Comparison of ENCODE assay signal across 18 cellular contexts in genomic region chr9:123925820-123926219, GRCh38. TPM values are rescaled to one million over a fixed set of nuclear protein-coding genes. Genes with fewer than 3 reads are reported as not detected.
DNase-seq lines count a peak whose midpoint lies in the region; ATAC-seq and TF ChIP-seq lines count a peak whose summit lies in the region.
"Had no signal": no experiment of that assay in that cellular context is flagged by ENCODE, and none has a peak within 500 bp of the region (broad histone marks: within the 10 kb centered on the region; RNA-seq: fewer than 3 reads in every experiment).

No MANE protein-coding gene starts in this region.

- POLR2A ChIA-PET in IMR-90 (lab: Charles Lee; ENCODE audit: unreplicated experiment) (no interaction called here), OCI-LY7 (lab: Charles Lee) (interaction anchor here (0.5 kb wide), 1 partner anchor 63 kb away, joined by 3 read pairs; no protein-coding TSS in a partner anchor)

- no peak overlapping the region for H2AK5ac ChIP-seq in IMR-90 (ENCODE audit: low read depth, low read length)

- peak overlapping the region; percentile 43 for H2BK5ac ChIP-seq in IMR-90 (ENCODE audit: low read depth, low read length, poor library complexity, severe bottlenecking)

- H3K79me2 ChIP-seq in OCI-LY7 (ENCODE audit: insufficient read depth, low read depth, low read length): peaks cover 53% of the 10 kb centered on the region

- no peak overlapping the region for H4K91ac ChIP-seq in IMR-90 (ENCODE audit: insufficient read depth, low read depth, low read length)

- H3K4me1 ChIP-seq in IMR-90 (ENCODE audit: control insufficient read depth, insufficient read depth, low read length) (peaks cover 9% of the 10 kb centered on the region), RWPE2 (ENCODE audit: insufficient read depth, poor library complexity, severe bottlenecking) (peaks cover 29% of the 10 kb centered on the region), Peyer's patch (peaks cover 6 to 45% (median 12%) of the 10 kb centered on the region in 4 donors), OCI-LY7 (ENCODE audit: insufficient read depth, low read length, poor library complexity, severe bottlenecking) (peaks cover 38% of the 10 kb centered on the region)

- no peak overlapping the region for H3K9ac ChIP-seq in IMR-90 (ENCODE audit: low read depth, low read length)

- no peak overlapping the region for H3K23ac ChIP-seq in IMR-90 (ENCODE audit: low read depth, low read length)

- H3K27me3 ChIP-seq in IMR-90 (ENCODE audit: control insufficient read depth, insufficient read depth, low read length) (no peaks in the 10 kb centered on the region), RWPE2 (ENCODE audit: insufficient read depth, poor library complexity, severe bottlenecking) (no peaks in the 10 kb centered on the region), Peyer's patch (no peaks in the 10 kb centered on the region)
- H3K27me3 ChIP-seq: vagina had no signal

- H3K4me2 ChIP-seq in IMR-90 (ENCODE audit: low read depth, low read length) (no peak overlapping the region), OCI-LY7 (ENCODE audit: low read length) (no peak overlapping the region)

- TF ChIP-seq POLR2A in IMR-90 (IDR thresholded peaks at IDR 0.05; ENCODE audit: low read depth, low read length): no peak
- no peak for TF ChIP-seq POLR2A in Peyer's patch (IDR thresholded peaks at IDR 0.05)

- H3K27ac ChIP-seq in IMR-90 (ENCODE audit: insufficient read depth, low read length) (no peak overlapping the region), RWPE2 (ENCODE audit: poor library complexity, severe bottlenecking) (peak overlapping the region; percentile 27), Peyer's patch (peak overlapping the region in 1 of 4 donors; percentile 41), OCI-LY7 (ENCODE audit: low read depth, low read length, poor library complexity, severe bottlenecking) (no peak overlapping the region)
- H3K27ac ChIP-seq: vagina had no signal

- H3K4me3 ChIP-seq in IMR-90 (ENCODE audit: insufficient read depth, low read depth, low read length) (no peak overlapping the region), RWPE2 (ENCODE audit: severe bottlenecking) (no peak overlapping the region), foreskin fibroblast (ENCODE audit: low read depth in 1 of 2, low read length in 2 of 2) (no peak overlapping the region), Peyer's patch (no peak overlapping the region), OCI-LY7 (ENCODE audit: low read depth, low read length, poor library complexity, severe bottlenecking) (no peak overlapping the region)
- H3K4me3 ChIP-seq: vagina had no signal

- no peak for ATAC-seq in IMR-90 (ENCODE audit: low read depth)
- no peak for ATAC-seq in RWPE2 (ENCODE audit: low read depth)
- no peak for ATAC-seq in HG03571 (IDR thresholded peaks at IDR 0.05; ENCODE audit: unreplicated experiment)
- ATAC-seq: HCT116 had no signal

- peaks cover 22% of the 10 kb centered on the region for H3K9me1 ChIP-seq in IMR-90 (ENCODE audit: insufficient read depth, low read length)

- intact Hi-C loops in IMR-90 (cut with micrococcal nuclease): loop anchor here (5.0 to 10.0 kb wide), 2 partner anchors 249 to 381 kb away; no protein-coding TSS in a partner anchor
- intact Hi-C loops in OCI-LY7 (cut with micrococcal nuclease; ENCODE audit: unreplicated experiment): no loop called here

- 0% methylated on average over 1 of the region's 2 CpGs; no CpG with 5 or more reads in 1 of the 2 experiments for WGBS in IMR-90 (ENCODE audit: extremely low coverage in 2 of 2, insufficient read length in 1 of 2), 2 experiments

- no peak overlapping the region for H2BK120ac ChIP-seq in IMR-90 (ENCODE audit: low read depth, low read length)

- H3K4ac ChIP-seq in IMR-90 (ENCODE audit: low read depth, low read length): no peak overlapping the region

- TF ChIP-seq RAD21 in IMR-90 (IDR thresholded peaks at IDR 0.05; ENCODE audit: low read length): no peak

- CTCF ChIA-PET in IMR-90 (lab: Yijun Ruan, JAX): no interaction called here
- CTCF ChIA-PET in OCI-LY7 (lab: Charles Lee; ENCODE audit: unreplicated experiment): no interaction called here

- in situ Hi-C loops in IMR-90 (cut with MboI; ENCODE audit: low sequenced_read_pairs): no loop called here

- no peak overlapping the region for H2BK15ac ChIP-seq in IMR-90 (ENCODE audit: low read depth, low read length)

- no peak overlapping the region for H2AK9ac ChIP-seq in IMR-90 (replicated peaks; ENCODE audit: low read depth, low read length, poor library complexity)

- no peak overlapping the region for H4K5ac ChIP-seq in IMR-90 (ENCODE audit: low read depth, low read length)

- H4K8ac ChIP-seq in IMR-90 (ENCODE audit: low read depth in 2 of 2, low read length in 2 of 2): no peak overlapping the region

- dilution Hi-C loops in IMR-90 (cut with HindIII; ENCODE audit: low sequenced_read_pairs, unreplicated experiment): no loop called here

- H3K79me1 ChIP-seq in IMR-90 (ENCODE audit: low read depth in 1 of 2, low read length in 2 of 2): peaks cover 34 to 53% of the 10 kb centered on the region in 2 experiments

- BruUV-seq in IMR-90 (replicated peaks; lab: Mats Ljungman, UMichigan) (no TSS peak), OCI-LY7 (replicated peaks; lab: Mats Ljungman, UMichigan) (no TSS peak)

- H3K9me3 ChIP-seq in IMR-90 (ENCODE audit: control insufficient read depth, insufficient read depth, low read length) (no peaks in the 10 kb centered on the region), RWPE2 (ENCODE audit: severe bottlenecking) (no peaks in the 10 kb centered on the region), Peyer's patch (no peaks in the 10 kb centered on the region), OCI-LY7 (ENCODE audit: low read length) (peaks cover 7% of the 10 kb centered on the region; the same call in 1 of the 2 replicates)
- H3K9me3 ChIP-seq: vagina had no signal

- H3K9me2 ChIP-seq in OCI-LY7 (ENCODE audit: insufficient read depth, low read length): no peaks in the 10 kb centered on the region

- H2AFZ ChIP-seq in IMR-90 (replicated peaks; ENCODE audit: low read length, poor library complexity): no peak overlapping the region
- H2AFZ ChIP-seq in OCI-LY7 (ENCODE audit: low read length): no peak overlapping the region

- DNase-seq in AML-193 (lab: John Stamatoyannopoulos, UW): peak; percentile 65 to 74
- peak; percentile 39 for DNase-seq in IMR-90
- DNase-seq in RWPE2 (ENCODE audit: low spot score): no peak
- DNase-seq in foreskin fibroblast: peak; percentile 52 to 70
- no peak for DNase-seq in GM10266 (ENCODE audit: extremely low spot score)
- DNase-seq in Peyer's patch: no peak
- DNase-seq in OCI-LY7 (ENCODE audit: low spot score): no peak
- DNase-seq: activated CD4-positive, alpha-beta T cell treated with anti-CD3 and anti-CD28 coated beads for 4 hours; activated T-cell treated with anti-CD3 and anti-CD28 coated beads, Interleukin-2, amount 50 U/mL, for 1 hour; DMS79; endodermal cell; islet precursor cell; midbrain; NCI-H1105 treated with DMSO at 0.1 percent for 48 hours; stimulated activated naive CD4-positive, alpha-beta T cell treated with Interleukin-2 at 50 U/mL for 16 hours had no signal

- H3K56ac ChIP-seq in IMR-90 (ENCODE audit: extremely low read depth, insufficient read depth, low read length): no peak overlapping the region

- TF ChIP-seq CTCF in IMR-90 (conservative IDR thresholded peaks at IDR 0.05; ENCODE audit: low read depth, low read length): no peak
- no peak for TF ChIP-seq CTCF in RWPE2 (IDR thresholded peaks at IDR 0.05; ENCODE audit: poor library complexity, severe bottlenecking)
- no peak for TF ChIP-seq CTCF in foreskin fibroblast (IDR thresholded peaks at IDR 0.05; ENCODE audit: low read depth, low read length)
- no peak for TF ChIP-seq CTCF in GM10266 (IDR thresholded peaks at IDR 0.05; ENCODE audit: control insufficient read depth, insufficient read depth, low read depth, missing control alignments)
- no peak for TF ChIP-seq CTCF in Peyer's patch (IDR thresholded peaks at IDR 0.05)
- TF ChIP-seq CTCF in OCI-LY7 (conservative IDR thresholded peaks at IDR 0.05; ENCODE audit: low read length): no peak

- H3K18ac ChIP-seq in IMR-90 (ENCODE audit: low read depth, low read length): no peak overlapping the region

- H3K14ac ChIP-seq in IMR-90 (replicated peaks; ENCODE audit: low read depth, low read length): no peak overlapping the region

- H3K36me3 ChIP-seq in IMR-90 (ENCODE audit: control insufficient read depth, insufficient read depth, low read length) (no peaks in the 10 kb centered on the region), RWPE2 (ENCODE audit: low read depth) (no peaks in the 10 kb centered on the region), Peyer's patch (no peaks in the 10 kb centered on the region), OCI-LY7 (ENCODE audit: insufficient read depth, low read length) (peaks cover 5% of the 10 kb centered on the region; the same call in 1 of the 2 replicates)
- H3K36me3 ChIP-seq: vagina had no signal

- H4K20me1 ChIP-seq in IMR-90 (ENCODE audit: insufficient read depth, low read length) (peaks cover 35% of the 10 kb centered on the region; the same call in 1 of the 2 replicates), OCI-LY7 (ENCODE audit: insufficient read depth, low read length) (peaks cover 10% of the 10 kb centered on the region; the same call in 1 of the 2 replicates)

- no peak overlapping the region for H2BK20ac ChIP-seq in IMR-90 (ENCODE audit: low read depth, low read length)

TF ChIP-seq in IMR-90, 13 proteins besides CTCF, POLR2A, EP300 and RAD21:
- peak; percentile 75 for TF ChIP-seq CEBPB (IDR thresholded peaks at IDR 0.05; ENCODE audit: low read depth, low read length)
- TF ChIP-seq RCOR1 (IDR thresholded peaks at IDR 0.05; ENCODE audit: insufficient replicate concordance, low read length): no peak

RNA-seq across cellular contexts. Expression of gene DENND1A, which starts 4.1 kb away (rescaled TPM):
- total RNA-seq in IMR-90 (2012; rRNA removed): 21.4 and 27.6 TPM in 2 replicates
- 21.2 and 21.4 TPM in 2 replicates for polyA plus RNA-seq in IMR-90 (2012; rRNA removed)
- 14.6 and 25.1 TPM in 2 replicates for polyA plus RNA-seq in IMR-90 (2012; cell fraction: cytosol; rRNA removed)
- polyA plus RNA-seq in IMR-90 (2012; cell fraction: nucleus; rRNA removed; ENCODE audit: low replicate concordance): 17.5 and 18.6 TPM in 2 replicates
- total RNA-seq in Peyer's patch: 10 to 100 TPM; 37.1 to 55.3 (median 50.0) TPM
- 14.4 and 17.9 TPM in 2 replicates for total RNA-seq in OCI-LY7 (2014; rRNA removed; shearing (Covaris generic))
- 36.3 and 37.0 TPM in 2 replicates for total RNA-seq in OCI-LY7 (2022)

Comparison
In these comparisons a context has a peak if more than half of its experiments do, and no peak if none do; other contexts are left out.
1. DNase-seq: peak in AML-193 (2 of 2), IMR-90 (single experiment) and foreskin fibroblast (2 of 2); none in RWPE2 (single experiment), GM10266 (single experiment), Peyer's patch (0 of 3) and OCI-LY7 (single experiment).